8 cellular contexts compared by ENCODE assay signal in genomic region chr7:23184709-23185354, GRCh38. TPM values are rescaled to one million over a fixed set of nuclear protein-coding genes. Genes with fewer than 3 reads are reported as not detected.
DNase-seq lines count a peak whose midpoint lies in the region; ATAC-seq and TF ChIP-seq lines count a peak whose summit lies in the region.

No MANE protein-coding gene starts in this region.

- no peak for TF ChIP-seq EP300 in Ishikawa (IDR thresholded peaks at IDR 0.05; ENCODE audit: borderline replicate concordance)

- no peak overlapping the region for H3K4me3 ChIP-seq in thoracic aorta

- ATAC-seq in foreskin keratinocyte (peak; percentile 18), thoracic aorta (ENCODE audit: insufficient number of reproducible peaks, low FRiP score, low read depth) (no peak), GM18505 (IDR thresholded peaks at IDR 0.05; ENCODE audit: unreplicated experiment) (no peak), GM21529 (IDR thresholded peaks at IDR 0.05; ENCODE audit: unreplicated experiment) (no peak)

- TF ChIP-seq POLR2A in GM18505 (IDR thresholded peaks at IDR 0.05; ENCODE audit: borderline replicate concordance, extremely low read depth, insufficient read depth, insufficient read length): no peak

- DNase-seq in NCI-H1092 treated with DMSO at 0.1 percent for 48 hours (lab: John Stamatoyannopoulos, UW): peak; percentile 17
- DNase-seq in NCI-H1092 (lab: John Stamatoyannopoulos, UW): no peak
- DNase-seq in SKM-1 treated with dmso at 0.1 percent for 144 hours (lab: John Stamatoyannopoulos, UW; ENCODE audit: unreplicated experiment): peak; percentile 18
- peak in 1 of 2 donors; percentile 47 for DNase-seq in foreskin keratinocyte
- DNase-seq in thoracic aorta (ENCODE audit: low spot score): no peak

- TF ChIP-seq RAD21 in Ishikawa (IDR thresholded peaks at IDR 0.05; ENCODE audit: low read depth): peak; percentile 26; the same call in 1 of the 2 replicates

- H3K27ac ChIP-seq in foreskin keratinocyte (no peak overlapping the region), thoracic aorta (no peak overlapping the region)

- H3K9me3 ChIP-seq in thoracic aorta: no peaks in the 10 kb centered on the region

- H3K36me3 ChIP-seq in thoracic aorta: peaks cover 9% of the 10 kb centered on the region

- H3K27me3 ChIP-seq in foreskin keratinocyte: no peaks in the 10 kb centered on the region
- no peaks in the 10 kb centered on the region for H3K27me3 ChIP-seq in thoracic aorta (replicated peaks; ENCODE audit: insufficient read depth)

- H3K4me1 ChIP-seq in foreskin keratinocyte: peaks cover 25% of the 10 kb centered on the region
- H3K4me1 ChIP-seq in thoracic aorta (ENCODE audit: control insufficient read depth in 1 of 2, low read depth in 2 of 2): peaks cover 19 to 42% of the 10 kb centered on the region in 2 donors

- peak; percentile 86 for TF ChIP-seq CTCF in foreskin keratinocyte (conservative IDR thresholded peaks at IDR 0.05)
- peak; percentile 45 for TF ChIP-seq CTCF in thoracic aorta (IDR thresholded peaks at IDR 0.05)

TF ChIP-seq in Ishikawa, 13 proteins besides CTCF, POLR2A, EP300 and RAD21:
- no peak for TF ChIP-seq YY1 (IDR thresholded peaks at IDR 0.05; ENCODE audit: low read depth)
- TF ChIP-seq CREB1 (IDR thresholded peaks at IDR 0.05; ENCODE audit: low read depth): no peak
- TF ChIP-seq TAF1 (IDR thresholded peaks at IDR 0.05; ENCODE audit: low read depth): no peak
- no peak for TF ChIP-seq FOXM1 (IDR thresholded peaks at IDR 0.05; ENCODE audit: borderline replicate concordance, low read depth)
- no peak for TF ChIP-seq CEBPB (IDR thresholded peaks at IDR 0.05)
- no peak for TF ChIP-seq EGR1 (IDR thresholded peaks at IDR 0.05)
TF ChIP-seq in Ishikawa: peak in this region for 0.

RNA-seq across cellular contexts. Expression of gene NUP42, which starts 3.0 kb away (rescaled TPM):
- total RNA-seq in foreskin keratinocyte (27.8 TPM in 2 replicates), thoracic aorta (10 to 100 TPM; 34.0 to 54.7 TPM)
- polyA plus RNA-seq in foreskin keratinocyte: 18.3 and 21.3 TPM in 2 replicates

Comparison
In these comparisons a context has a peak if more than half of its experiments do, and no peak if none do; other contexts are left out.
1. DNase-seq: peak in NCI-H1092 treated with DMSO at 0.1 percent for 48 hours (single experiment) and SKM-1 treated with dmso at 0.1 percent for 144 hours (single experiment); none in NCI-H1092 (single experiment) and thoracic aorta (single experiment).